In genomic region chr9:14214693-14215092, GRCh38 we compare ENCODE assay signal across 26 cellular contexts.
"Had no signal": no experiment of that assay in that cellular context is flagged by ENCODE, and none has a peak within 500 bp of the region (broad histone marks: within the 10 kb centered on the region; RNA-seq: fewer than 3 reads in every experiment).

No MANE protein-coding gene starts in this region.

- H3K27me3 ChIP-seq: esophagus muscularis mucosa, right atrium auricular region, thyroid gland, upper lobe of right lung had no signal

- H3K4me2 ChIP-seq: smooth muscle cell had no signal

- FAIRE-seq: astrocyte, colon had no signal

- H3K4me3 ChIP-seq: esophagus muscularis mucosa, left ventricle myocardium inferior, right atrium auricular region, smooth muscle cell, thyroid gland, upper lobe of right lung had no signal

- H3K27ac ChIP-seq: esophagus muscularis mucosa, right atrium auricular region, thyroid gland, upper lobe of right lung had no signal

- ATAC-seq: naive thymus-derived CD8-positive, alpha-beta T cell; stimulated activated memory B cell treated with anti-CD40 and anti-IgM and Interleukin-4, amounts not matched to agents 10 μg/mL and 1 μg/mL and 100 μg/mL, for 72 hours; stimulated activated naive CD8-positive, alpha-beta T cell treated with anti-CD3 and anti-CD28 coated beads, Interleukin-15, amount 100 ng/mL, for 72 hours; upper lobe of right lung had no signal

- DNase-seq: activated CD4-positive, alpha-beta memory T cell treated with anti-CD3 and anti-CD28 coated beads for 36 hours; activated CD4-positive, alpha-beta T cell treated with anti-CD3 and anti-CD28 coated beads, Interleukin-2, amount 10 ng/mL, durations not matched to agents 24 days and 14 days; activated CD4-positive, CD25-positive, alpha-beta regulatory T cell treated with anti-CD3 and anti-CD28 coated beads, Interleukin-2, amount 50 U/mL, for 72 hours; activated CD8-positive, alpha-beta memory T cell treated with anti-CD3 and anti-CD28 coated beads, Interleukin-2, amount 50 U/mL, for 4 hours; activated effector memory CD4-positive, alpha-beta T cell treated with anti-CD3 and anti-CD28 coated beads, Interleukin-2, amount 50 U/mL, for 16 hours; activated naive CD4-positive, alpha-beta T cell treated with anti-CD3 and anti-CD28 coated beads, Interleukin-2, amount 10 ng/mL, durations not matched to agents 7 days and 5 days; activated T-cell treated with anti-CD3 and anti-CD28 coated beads, Interleukin-2, amount 50 U/mL, for 1 hour; amniotic stem cell; effector CD4-positive, alpha-beta T cell; foreskin melanocyte; left ventricle myocardium inferior; midbrain; naive thymus-derived CD8-positive, alpha-beta T cell; stimulated activated CD4-positive, alpha-beta T cell treated with anti-CD3 and anti-CD28 coated beads, Interleukin-1b, Interleukin-23, amount 100 ng/mL, for 48 hours; stimulated activated CD4-positive, alpha-beta T cell treated with anti-CD3 and anti-CD28 coated beads, Interleukin-4, amount 100 ng/mL, for 4 hours; stimulated activated CD8-positive, alpha-beta memory T cell treated with anti-CD3 and anti-CD28 coated beads, Interleukin-4, amount 100 ng/mL, for 48 hours; stimulated activated naive CD8-positive, alpha-beta T cell treated with anti-CD3 and anti-CD28 coated beads, Interleukin-15, amount 100 ng/mL, for 72 hours; T1000; thyroid gland; upper lobe of right lung had no signal

- H3K36me3 ChIP-seq: esophagus muscularis mucosa, left ventricle myocardium inferior, right atrium auricular region, thyroid gland, upper lobe of right lung had no signal

- H3K9me3 ChIP-seq: esophagus muscularis mucosa, left ventricle myocardium inferior, right atrium auricular region, thyroid gland, upper lobe of right lung had no signal
